ENCODE assay signal across 6 cellular contexts in the genomic region with DNA sequence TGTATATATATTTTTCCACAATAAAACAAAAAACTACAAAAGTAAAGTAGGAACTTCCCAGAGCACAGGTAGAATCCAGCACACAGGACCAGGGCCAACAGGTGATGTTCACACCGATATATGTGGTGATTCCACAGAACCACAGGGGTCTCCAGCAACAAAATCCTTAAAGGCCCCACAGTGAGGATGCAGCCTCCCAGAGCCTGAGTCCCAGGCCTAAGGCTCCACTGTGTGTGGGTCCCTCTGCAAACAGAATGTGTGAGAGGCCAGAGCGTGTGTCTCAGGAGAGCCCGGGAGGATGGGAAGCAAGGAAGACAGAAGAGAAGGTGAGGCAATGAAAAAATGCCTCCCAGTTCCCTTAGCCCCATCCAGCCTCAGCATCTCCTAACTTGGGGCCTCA.
"Had no signal": no experiment of that assay in that cellular context is flagged by ENCODE, and none has a peak within 500 bp of the region (broad histone marks: within the 10 kb centered on the region; RNA-seq: fewer than 3 reads in every experiment).

No MANE protein-coding gene starts in this region.

- DNase-seq: H9, HCEC 1CT, IMR-90, KG1 had no signal

- H3K4me3 ChIP-seq: GM23338, K562 had no signal

- ATAC-seq: GM23338, K562 had no signal

- H2AFZ ChIP-seq: GM23338 had no signal

- H3K4me2 ChIP-seq: GM23338 had no signal
